In genomic region chr16:27326738-27327585, GRCh38 we compare ENCODE assay signal across 8 cellular contexts. TPM values are rescaled to one million over a fixed set of nuclear protein-coding genes. Genes with fewer than 3 reads are reported as not detected.
DNase-seq lines count a peak whose midpoint lies in the region; ATAC-seq, FAIRE-seq and TF ChIP-seq lines count a peak whose summit lies in the region.

No MANE protein-coding gene starts in this region.

- peaks cover 51% of the 10 kb centered on the region for H3K36me3 Mint-ChIP-seq in activated T-cell treated with anti-CD3 and anti-CD28 coated beads, Interleukin-2, amount 50 U/mL, for 4 hours (ENCODE audit: insufficient read depth)
- peaks cover 0 to 35% (median 9%) of the 10 kb centered on the region in 3 donors for H3K36me3 Mint-ChIP-seq in naive thymus-derived CD8-positive, alpha-beta T cell

- no peaks in the 10 kb centered on the region for H3K9me3 ChIP-seq in fibroblast of lung (ENCODE audit: control insufficient read depth, insufficient read depth, low read depth, low read length)

- no peak for TF ChIP-seq CTCF in fibroblast of lung (conservative IDR thresholded peaks at IDR 0.05 in 1 of 2, IDR thresholded peaks at IDR 0.05 in 1 of 2; ENCODE audit: low read depth in 1 of 2, low read length in 2 of 2)
- no peak for TF ChIP-seq CTCF in GM10266 (IDR thresholded peaks at IDR 0.05; ENCODE audit: control insufficient read depth, insufficient read depth, low read depth, missing control alignments)

- H3K4me3 ChIP-seq in fibroblast of lung (replicated peaks in 1 of 4; ENCODE audit: control extremely low read depth in 1 of 4, insufficient read depth in 1 of 4, low read depth in 3 of 4, low read length in 4 of 4) (no peak overlapping the region), urinary bladder (ENCODE audit: low read depth, low read length) (no peak overlapping the region)

- H3K4me1 ChIP-seq in fibroblast of lung (ENCODE audit: control insufficient read depth, extremely low read depth, insufficient read depth, low read length) = peaks cover 19% of the 10 kb centered on the region
- no peaks in the 10 kb centered on the region for H3K4me1 ChIP-seq in urinary bladder (ENCODE audit: insufficient read depth)

- H3K9ac ChIP-seq in fibroblast of lung (ENCODE audit: insufficient read depth, low read length) = peak overlapping the region; percentile 70

- peak; percentile 67 to 70 for ATAC-seq in activated T-cell treated with anti-CD3 and anti-CD28 coated beads, Interleukin-2, amount 50 U/mL, for 4 hours
- ATAC-seq in naive thymus-derived CD8-positive, alpha-beta T cell = peak; percentile 76 to 84
- ATAC-seq in GM21381 (IDR thresholded peaks at IDR 0.05; ENCODE audit: unreplicated experiment) = no peak

- H3K27ac ChIP-seq in fibroblast of lung (ENCODE audit: insufficient read depth, low read length) (peak overlapping the region; percentile 91), urinary bladder (ENCODE audit: low read depth) (peak overlapping the region; percentile 85)

- no peaks in the 10 kb centered on the region for H3K9me3 Mint-ChIP-seq in activated T-cell treated with anti-CD3 and anti-CD28 coated beads, Interleukin-2, amount 50 U/mL, for 4 hours
- H3K9me3 Mint-ChIP-seq in naive thymus-derived CD8-positive, alpha-beta T cell = no peaks in the 10 kb centered on the region

- H3K4me3 Mint-ChIP-seq in activated T-cell treated with anti-CD3 and anti-CD28 coated beads, Interleukin-2, amount 50 U/mL, for 4 hours = peak overlapping the region; percentile 67
- peak overlapping the region; percentile 3 to 75 (median 60) for H3K4me3 Mint-ChIP-seq in naive thymus-derived CD8-positive, alpha-beta T cell

- no peaks in the 10 kb centered on the region for H4K20me1 ChIP-seq in fibroblast of lung (ENCODE audit: control insufficient read depth, extremely low read depth, insufficient read depth, low read length)

- POLR2A ChIA-PET in naive thymus-derived CD8-positive, alpha-beta T cell (lab: Charles Lee) = interaction anchor here (0.7 to 1.2 kb wide), 3 partner anchors 9 to 96 kb away, joined by 3 to 4 read pairs (median 3); no protein-coding TSS in a partner anchor

- H3K27me3 ChIP-seq in fibroblast of lung (ENCODE audit: control insufficient read depth, insufficient read depth, low read length) = no peaks in the 10 kb centered on the region

- H3K79me2 ChIP-seq in fibroblast of lung (ENCODE audit: control insufficient read depth, insufficient read depth, low read length) = peaks cover 45% of the 10 kb centered on the region

- peaks cover 86% of the 10 kb centered on the region for H3K4me1 Mint-ChIP-seq in activated T-cell treated with anti-CD3 and anti-CD28 coated beads, Interleukin-2, amount 50 U/mL, for 4 hours (ENCODE audit: low read depth)
- H3K4me1 Mint-ChIP-seq in naive thymus-derived CD8-positive, alpha-beta T cell = peaks cover 33 to 93% (median 78%) of the 10 kb centered on the region in 4 donors

- H2AFZ ChIP-seq in fibroblast of lung (ENCODE audit: low read length) = no peak overlapping the region

- H3K4me2 ChIP-seq in fibroblast of lung (ENCODE audit: extremely low read depth, insufficient read depth, low read length) = peak overlapping the region; percentile 53

- DNase-seq in GM19239 (ENCODE audit: insufficient read length, low spot score) = peak; percentile 44
- peak; percentile 76 for DNase-seq in NCI-H2171 treated with DMSO at 0.1 percent for 48 hours (lab: John Stamatoyannopoulos, UW)
- DNase-seq in activated T-cell treated with anti-CD3 and anti-CD28 coated beads, Interleukin-2, amount 50 U/mL, for 4 hours = peak; percentile 31
- peak; percentile 94 to 98 for DNase-seq in fibroblast of lung (ENCODE audit: low read depth in 2 of 2)
- peak in 8 of 10 donors; percentile 15 to 48 (median 32) for DNase-seq in naive thymus-derived CD8-positive, alpha-beta T cell
- no peak for DNase-seq in GM10266 (ENCODE audit: extremely low spot score)

- FAIRE-seq in GM19239 (lab: Jason Lieb, UNC) = peak; percentile 70

- WGBS in urinary bladder = 7% methylated on average over 19 of the region's 19 CpGs

- H3K36me3 ChIP-seq in fibroblast of lung (ENCODE audit: control insufficient read depth, insufficient read depth, low read length) (no peaks in the 10 kb centered on the region), urinary bladder (ENCODE audit: insufficient read depth) (no peaks in the 10 kb centered on the region)

- H3K27me3 Mint-ChIP-seq in activated T-cell treated with anti-CD3 and anti-CD28 coated beads, Interleukin-2, amount 50 U/mL, for 4 hours (ENCODE audit: low read depth) = no peaks in the 10 kb centered on the region
- no peaks in the 10 kb centered on the region for H3K27me3 Mint-ChIP-seq in naive thymus-derived CD8-positive, alpha-beta T cell

- H3K27ac Mint-ChIP-seq in naive thymus-derived CD8-positive, alpha-beta T cell = peak overlapping the region; percentile 66 to 94 (median 85)

RNA-seq across cellular contexts. Expression of gene IL4R, which starts 13.2 kb away (rescaled TPM):
- total RNA-seq in activated T-cell treated with anti-CD3 and anti-CD28 coated beads, Interleukin-2, amount 50 U/mL, for 4 hours = 100 to 1,000 TPM; 110 to 143 (median 140) TPM
- total RNA-seq in fibroblast of lung = 21.1 and 23.6 TPM in 2 replicates
- polyA plus RNA-seq in fibroblast of lung = 17.1 and 25.5 TPM in 2 replicates
- 16.8 and 23.5 TPM in 2 replicates for polyA plus RNA-seq in fibroblast of lung (2012)
- 57.5 and 131 TPM in 2 replicates for polyA minus RNA-seq in fibroblast of lung (ENCODE audit: low replicate concordance)
- total RNA-seq in naive thymus-derived CD8-positive, alpha-beta T cell = 100 to 1,000 TPM; 117 to 120 TPM
- polyA plus RNA-seq in naive thymus-derived CD8-positive, alpha-beta T cell = 10 to 100 TPM; 18.8 to 49.4 (median 34.7) TPM
- 26.2 TPM for total RNA-seq in urinary bladder
- 75.2 TPM for polyA plus RNA-seq in urinary bladder

RNA-seq across cellular contexts. Expression of gene NSMCE1, which starts 58.4 kb away (rescaled TPM):
- total RNA-seq in activated T-cell treated with anti-CD3 and anti-CD28 coated beads, Interleukin-2, amount 50 U/mL, for 4 hours = 100 to 1,000 TPM; 109 to 111 (median 111) TPM
- total RNA-seq in fibroblast of lung (124 and 142 TPM in 2 replicates), urinary bladder (33.9 TPM)
- polyA plus RNA-seq in fibroblast of lung (48.8 and 62.3 TPM in 2 replicates), urinary bladder (76.3 TPM)
- 99.0 and 130 TPM in 2 replicates for polyA plus RNA-seq in fibroblast of lung (2012)
- 141 and 163 TPM in 2 replicates for polyA minus RNA-seq in fibroblast of lung (ENCODE audit: low replicate concordance)
- 10 to 100 TPM; 81.8 to 85.0 TPM for total RNA-seq in naive thymus-derived CD8-positive, alpha-beta T cell
- 100 to 1,000 TPM; 177 to 209 (median 185) TPM for polyA plus RNA-seq in naive thymus-derived CD8-positive, alpha-beta T cell
